In the genomic region with DNA sequence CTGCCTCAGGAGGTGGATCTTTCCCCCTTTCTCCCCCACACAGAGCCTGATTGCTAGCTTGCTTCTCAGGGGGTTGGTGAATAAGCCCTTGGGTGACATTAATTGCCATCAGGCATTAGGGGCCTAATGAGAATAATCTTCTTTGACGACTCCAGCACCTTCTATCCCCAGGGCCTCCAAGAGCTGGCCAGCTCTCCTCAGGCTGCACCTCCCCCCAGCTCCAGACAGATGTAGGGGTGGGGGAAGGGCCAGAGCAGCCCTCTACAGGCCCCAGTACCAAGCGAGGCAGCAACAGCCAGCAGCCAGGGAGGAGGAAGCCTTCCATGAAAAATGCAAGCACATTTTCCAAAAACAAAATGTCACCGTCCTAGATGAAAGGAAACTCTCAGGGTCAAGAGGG, we compare ENCODE assay signal across 23 cellular contexts. TPM values are rescaled to one million over a fixed set of nuclear protein-coding genes. Genes with fewer than 3 reads are reported as not detected.
DNase-seq lines count a peak whose midpoint lies in the region; ATAC-seq and TF ChIP-seq lines count a peak whose summit lies in the region.
"Had no signal": no experiment of that assay in that cellular context is flagged by ENCODE, and none has a peak within 500 bp of the region (broad histone marks: within the 10 kb centered on the region; RNA-seq: fewer than 3 reads in every experiment).

No MANE protein-coding gene starts in this region.

- H3K27me3 ChIP-seq in iPS-20b (ENCODE audit: insufficient read depth, low read length) (peaks cover 100% of the 10 kb centered on the region), gastroesophageal sphincter (peaks cover 98% of the 10 kb centered on the region)

- H3K36me3 ChIP-seq in iPS-20b (ENCODE audit: insufficient read depth, low read depth, low read length) (no peaks in the 10 kb centered on the region), gastroesophageal sphincter (no peaks in the 10 kb centered on the region)
- H3K36me3 ChIP-seq: adrenal gland, cardiac muscle cell had no signal

- H3K9me3 Mint-ChIP-seq in T-cell (peaks cover 0 to 1% (median 0%) of the 10 kb centered on the region in 3 donors), progenitor cell of endocrine pancreas (ENCODE audit: low read depth) (no peaks in the 10 kb centered on the region)
- H3K9me3 Mint-ChIP-seq: activated CD4-positive, alpha-beta T cell treated with anti-CD3 and anti-CD28 coated beads, Interleukin-2, amount 10 ng/mL, durations not matched to agents 24 days and 14 days had no signal

- no peak for ATAC-seq in T-cell (replicated peaks in 1 of 4)
- ATAC-seq in gastroesophageal sphincter, result no peak
- ATAC-seq: GM12878, psoas muscle had no signal

- no peak overlapping the region; the same call in 1 of the 2 replicates for H3K9ac ChIP-seq in iPS-20b (ENCODE audit: low read depth, low read length)

- no peak for TF ChIP-seq EP300 in gastroesophageal sphincter (IDR thresholded peaks at IDR 0.05)

- DNase-seq in DMS 273 (lab: John Stamatoyannopoulos, UW; ENCODE audit: unreplicated experiment) (peak; percentile 6), DMS 273 treated with DMSO at 0.1 percent for 48 hours (lab: John Stamatoyannopoulos, UW) (no peak), T-cell (no peak), progenitor cell of endocrine pancreas (ENCODE audit: low spot score, unreplicated experiment) (no peak), NCI-H774 (lab: John Stamatoyannopoulos, UW) (no peak), GM13976 (ENCODE audit: low spot score) (no peak)
- DNase-seq: activated CD4-positive, alpha-beta T cell treated with anti-CD3 and anti-CD28 coated beads, Interleukin-2, amount 10 ng/mL, durations not matched to agents 24 days and 14 days; adrenal gland; effector CD4-positive, alpha-beta T cell; GDM1; NCI-H1417 treated with DMSO at 0.1 percent for 48 hours; psoas muscle; stimulated activated CD4-positive, alpha-beta T cell treated with anti-CD3 and anti-CD28 coated beads, Interleukin-4, amount 100 ng/mL, for 4 hours had no signal

- H3K27ac ChIP-seq in iPS-20b (ENCODE audit: low read length) (no peak overlapping the region), gastroesophageal sphincter (no peak overlapping the region)
- H3K27ac ChIP-seq: 22Rv1, adrenal gland, cardiac muscle cell, psoas muscle had no signal

- in situ Hi-C loops in GM13976 (cut with MboI; ENCODE audit: low sequenced_read_pairs, unreplicated experiment), result no loop called here

- H3K9me3 ChIP-seq in iPS-20b (ENCODE audit: insufficient read depth, low read depth, low read length), result no peaks in the 10 kb centered on the region
- peaks cover 0 to 6% (median 0%) of the 10 kb centered on the region in 3 donors for H3K9me3 ChIP-seq in gastroesophageal sphincter
- H3K9me3 ChIP-seq: adrenal gland, psoas muscle had no signal

- no peak overlapping the region for H3K27ac Mint-ChIP-seq in T-cell
- no peak overlapping the region for H3K27ac Mint-ChIP-seq in progenitor cell of endocrine pancreas
- H3K27ac Mint-ChIP-seq: IgD-negative memory B cell had no signal

- peaks cover 10 to 19% (median 12%) of the 10 kb centered on the region in 3 donors for H3K4me1 Mint-ChIP-seq in T-cell
- H3K4me1 Mint-ChIP-seq in progenitor cell of endocrine pancreas (ENCODE audit: low read depth), result peaks cover 11% of the 10 kb centered on the region

- TF ChIP-seq CTCF in progenitor cell of endocrine pancreas (IDR thresholded peaks at IDR 0.05; ENCODE audit: unreplicated experiment), result no peak
- no peak for TF ChIP-seq CTCF in GM13976 (IDR thresholded peaks at IDR 0.05; ENCODE audit: borderline replicate concordance, control extremely low read depth, extremely low read depth, insufficient read depth, missing control alignments)
- TF ChIP-seq CTCF in gastroesophageal sphincter (IDR thresholded peaks at IDR 0.05), result no peak

- POLR2A ChIA-PET in T-cell (lab: Charles Lee), result no interaction called here

- H3K4me3 ChIP-seq in iPS-20b (ENCODE audit: low read length) (peak overlapping the region; percentile 62), gastroesophageal sphincter (no peak overlapping the region)
- H3K4me3 ChIP-seq: cardiac muscle cell, GM12878, lung had no signal

- H3K36me3 Mint-ChIP-seq in T-cell (no peaks in the 10 kb centered on the region), progenitor cell of endocrine pancreas (ENCODE audit: insufficient read depth) (no peaks in the 10 kb centered on the region)
- H3K36me3 Mint-ChIP-seq: IgD-negative memory B cell had no signal

- TF ChIP-seq POLR2A in gastroesophageal sphincter (IDR thresholded peaks at IDR 0.05), result no peak

- 40 to 63% methylated on average over 1 to 2 of the region's 3 CpGs for WGBS in gastroesophageal sphincter (ENCODE audit: low coverage in 1 of 2), 2 donors

- H3K4me1 ChIP-seq in iPS-20b (ENCODE audit: insufficient read depth, low read length), result peaks cover 23% of the 10 kb centered on the region
- H3K4me1 ChIP-seq in gastroesophageal sphincter, result peaks cover 0 to 40% (median 33%) of the 10 kb centered on the region in 3 donors

- CTCF ChIA-PET in T-cell (lab: Charles Lee), result no interaction called here

- H3K4me3 Mint-ChIP-seq in T-cell (peak overlapping the region; percentile 17 to 87 (median 73)), progenitor cell of endocrine pancreas (ENCODE audit: low read depth) (peak overlapping the region; percentile 78)

- peaks cover 66 to 78% of the 10 kb centered on the region in 2 donors for H3K27me3 Mint-ChIP-seq in T-cell
- H3K27me3 Mint-ChIP-seq in progenitor cell of endocrine pancreas, result peaks cover 86% of the 10 kb centered on the region

RNA-seq across cellular contexts. Expression of a gene that starts 1.4 kb away (rescaled TPM):
- under 1 TPM in 4 of 5 donors, not detected in 1; 0.09 to 0.47 (median 0.32) TPM for total RNA-seq in T-cell
- total RNA-seq in progenitor cell of endocrine pancreas, result 0.05 and 0.13 TPM in 2 replicates
- under 1 TPM in 2 of 4 donors, not detected in 2; 0.12 to 0.47 TPM for total RNA-seq in gastroesophageal sphincter
- total RNA-seq: activated CD4-positive, alpha-beta T cell treated with anti-CD3 and anti-CD28 coated beads, Interleukin-2, amount 10 ng/mL, durations not matched to agents 24 days and 14 days; GM12878; MCF 10A; myocyte; RPMI7951 had no signal
